8 cellular contexts compared by ENCODE assay signal in the genomic region with DNA sequence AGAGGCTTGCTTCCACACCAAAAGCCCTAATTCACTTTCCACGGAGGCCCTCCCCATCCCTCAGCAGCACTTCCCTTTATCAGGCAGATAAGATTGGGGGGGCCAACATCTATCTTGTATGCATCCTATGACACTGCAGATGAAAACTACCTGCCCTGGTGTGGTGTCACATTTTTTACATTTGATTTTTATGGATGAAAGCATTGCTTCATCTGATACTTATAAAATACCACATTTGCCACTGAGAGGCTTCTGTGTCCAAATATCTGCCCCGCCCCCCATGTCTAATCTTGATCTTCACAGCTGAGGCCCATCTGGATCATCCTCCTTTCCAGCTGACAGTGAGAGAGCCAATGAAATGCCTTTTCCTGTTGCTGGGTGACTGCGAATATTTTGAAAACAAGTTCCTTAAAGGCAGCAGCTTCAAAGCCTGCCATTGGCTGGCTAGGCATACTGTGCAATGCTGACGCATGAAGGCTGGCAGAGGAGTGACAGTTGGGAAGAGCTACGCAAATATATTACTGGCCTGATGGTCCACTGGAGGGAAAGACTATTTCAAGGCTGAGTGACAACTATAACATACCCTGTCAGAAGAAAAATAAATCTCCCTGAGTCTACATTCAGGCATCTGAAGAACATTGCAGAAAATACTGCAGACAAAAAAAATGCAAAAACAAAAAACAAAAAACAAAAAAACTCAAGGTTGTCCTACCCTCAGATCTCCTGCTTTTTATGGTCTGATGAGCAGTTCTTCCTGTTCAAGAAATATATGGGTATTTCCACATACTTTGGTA.
DNase-seq lines count a peak whose midpoint lies in the region; ATAC-seq and TF ChIP-seq lines count a peak whose summit lies in the region.

No MANE protein-coding gene starts in this region.

- CTCF ChIA-PET in activated CD4-positive, alpha-beta T cell treated with anti-CD3 and anti-CD28 coated beads, Interleukin-2, amount 10 ng/mL, durations not matched to agents 7 days and 5 days (lab: Charles Lee): no interaction called here

- H3K9me3 Mint-ChIP-seq in activated CD4-positive, alpha-beta T cell treated with anti-CD3 and anti-CD28 coated beads, Interleukin-2, amount 10 ng/mL, durations not matched to agents 7 days and 5 days: no peaks in the 10 kb centered on the region
- no peaks in the 10 kb centered on the region for H3K9me3 Mint-ChIP-seq in effector memory CD8-positive, alpha-beta T cell
- H3K9me3 Mint-ChIP-seq in memory B cell: no peaks in the 10 kb centered on the region
- no peaks in the 10 kb centered on the region for H3K9me3 Mint-ChIP-seq in type B pancreatic cell

- DNase-seq in activated CD4-positive, alpha-beta T cell treated with anti-CD3 and anti-CD28 coated beads, Interleukin-2, amount 10 ng/mL, durations not matched to agents 7 days and 5 days: peak; percentile 12
- no peak for DNase-seq in activated CD4-positive, alpha-beta T cell treated with anti-CD3 and anti-CD28 coated beads for 4 hours
- DNase-seq in NCI-H82 (lab: John Stamatoyannopoulos, UW): peak; percentile 98
- DNase-seq in effector memory CD8-positive, alpha-beta T cell: no peak
- DNase-seq in memory B cell (ENCODE audit: low spot score in 2 of 2): no peak
- no peak for DNase-seq in type B pancreatic cell (ENCODE audit: extremely low spot score, unreplicated experiment)
- DNase-seq in DMS79 (lab: John Stamatoyannopoulos, UW): no peak
- no peak for DNase-seq in NCI-H1930 (lab: John Stamatoyannopoulos, UW)

- POLR2A ChIA-PET in activated CD4-positive, alpha-beta T cell treated with anti-CD3 and anti-CD28 coated beads, Interleukin-2, amount 10 ng/mL, durations not matched to agents 7 days and 5 days (lab: Charles Lee): no interaction called here

- no peak for TF ChIP-seq CTCF in type B pancreatic cell (conservative IDR thresholded peaks at IDR 0.05)

- H3K27me3 Mint-ChIP-seq in activated CD4-positive, alpha-beta T cell treated with anti-CD3 and anti-CD28 coated beads, Interleukin-2, amount 10 ng/mL, durations not matched to agents 7 days and 5 days: peaks cover 10% of the 10 kb centered on the region
- H3K27me3 Mint-ChIP-seq in effector memory CD8-positive, alpha-beta T cell: peaks cover 52 to 56% of the 10 kb centered on the region in 2 donors
- H3K27me3 Mint-ChIP-seq in memory B cell (peaks cover 7% of the 10 kb centered on the region), type B pancreatic cell (peaks cover 2% of the 10 kb centered on the region)

- ATAC-seq in effector memory CD8-positive, alpha-beta T cell (replicated peaks): peak; percentile 59
- peak; percentile 81 for ATAC-seq in memory B cell (ENCODE audit: low read depth)

- peaks cover 2% of the 10 kb centered on the region for H3K4me1 Mint-ChIP-seq in activated CD4-positive, alpha-beta T cell treated with anti-CD3 and anti-CD28 coated beads, Interleukin-2, amount 10 ng/mL, durations not matched to agents 7 days and 5 days
- H3K4me1 Mint-ChIP-seq in effector memory CD8-positive, alpha-beta T cell (ENCODE audit: low read depth in 2 of 2): no peaks in the 10 kb centered on the region
- no peaks in the 10 kb centered on the region for H3K4me1 Mint-ChIP-seq in memory B cell
- H3K4me1 Mint-ChIP-seq in type B pancreatic cell (ENCODE audit: unreplicated experiment): peaks cover 56% of the 10 kb centered on the region

- no peak overlapping the region for H3K4me3 Mint-ChIP-seq in activated CD4-positive, alpha-beta T cell treated with anti-CD3 and anti-CD28 coated beads, Interleukin-2, amount 10 ng/mL, durations not matched to agents 7 days and 5 days
- H3K4me3 Mint-ChIP-seq in effector memory CD8-positive, alpha-beta T cell: no peak overlapping the region
- H3K4me3 Mint-ChIP-seq in memory B cell: no peak overlapping the region
- H3K4me3 Mint-ChIP-seq in type B pancreatic cell: peak overlapping the region; percentile 42

- H3K27ac Mint-ChIP-seq in activated CD4-positive, alpha-beta T cell treated with anti-CD3 and anti-CD28 coated beads, Interleukin-2, amount 10 ng/mL, durations not matched to agents 7 days and 5 days: peak overlapping the region; percentile 37
- H3K27ac Mint-ChIP-seq in effector memory CD8-positive, alpha-beta T cell: peak overlapping the region in 1 of 2 donors; percentile 35
- H3K27ac Mint-ChIP-seq in memory B cell: no peak overlapping the region
- peak overlapping the region; percentile 88 for H3K27ac Mint-ChIP-seq in type B pancreatic cell

- H3K36me3 Mint-ChIP-seq in activated CD4-positive, alpha-beta T cell treated with anti-CD3 and anti-CD28 coated beads, Interleukin-2, amount 10 ng/mL, durations not matched to agents 7 days and 5 days (ENCODE audit: low read depth): no peaks in the 10 kb centered on the region
- no peaks in the 10 kb centered on the region for H3K36me3 Mint-ChIP-seq in effector memory CD8-positive, alpha-beta T cell (ENCODE audit: insufficient read depth)
- H3K36me3 Mint-ChIP-seq in memory B cell: no peaks in the 10 kb centered on the region
- no peaks in the 10 kb centered on the region for H3K36me3 Mint-ChIP-seq in type B pancreatic cell

Comparison
In these comparisons a context has a peak if more than half of its experiments do, and no peak if none do; other contexts are left out.
1. DNase-seq: peak in activated CD4-positive, alpha-beta T cell treated with anti-CD3 and anti-CD28 coated beads, Interleukin-2, amount 10 ng/mL, durations not matched to agents 7 days and 5 days (single experiment) and NCI-H82 (single experiment); none in activated CD4-positive, alpha-beta T cell treated with anti-CD3 and anti-CD28 coated beads for 4 hours (0 of 2), effector memory CD8-positive, alpha-beta T cell (0 of 3), memory B cell (0 of 2), type B pancreatic cell (single experiment), DMS79 (single experiment) and NCI-H1930 (0 of 2).